9 cellular contexts compared by ENCODE assay signal in genomic region chr7:121385800-121386179, GRCh38. TPM values are rescaled to one million over a fixed set of nuclear protein-coding genes. Genes with fewer than 3 reads are reported as not detected.
DNase-seq lines count a peak whose midpoint lies in the region; ATAC-seq, FAIRE-seq and TF ChIP-seq lines count a peak whose summit lies in the region.
"Had no signal": no experiment of that assay in that cellular context is flagged by ENCODE, and none has a peak within 500 bp of the region (broad histone marks: within the 10 kb centered on the region; RNA-seq: fewer than 3 reads in every experiment).

No MANE protein-coding gene starts in this region.

- H3K4me1 Mint-ChIP-seq in activated B cell treated with CpG ODN at 0.5 μM for 24 hours (peaks cover 96% of the 10 kb centered on the region), chondrocyte (ENCODE audit: low read depth) (peaks cover 56% of the 10 kb centered on the region)

- peaks cover 24% of the 10 kb centered on the region for H3K36me3 Mint-ChIP-seq in activated B cell treated with CpG ODN at 0.5 μM for 24 hours (ENCODE audit: low read depth)
- H3K36me3 Mint-ChIP-seq in chondrocyte (ENCODE audit: low read depth), result no peaks in the 10 kb centered on the region

- peak; percentile 95 for FAIRE-seq in GM19239 (lab: Jason Lieb, UNC)
- FAIRE-seq: bronchial epithelial cell had no signal

- no peak overlapping the region for H3K27ac ChIP-seq in substantia nigra (ENCODE audit: low read depth, low read length, poor library complexity, severe bottlenecking)

- H3K9me3 Mint-ChIP-seq in activated B cell treated with CpG ODN at 0.5 μM for 24 hours (no peaks in the 10 kb centered on the region), chondrocyte (ENCODE audit: low read depth) (no peaks in the 10 kb centered on the region)

- TF ChIP-seq CTCF in activated B cell treated with CpG ODN at 0.5 μM for 24 hours (IDR thresholded peaks at IDR 0.05), result no peak
- TF ChIP-seq CTCF in chondrocyte (IDR thresholded peaks at IDR 0.05), result no peak

- CTCF ChIA-PET in activated B cell treated with CpG ODN at 0.5 μM for 24 hours (lab: Charles Lee), result interaction anchor here (1.1 to 5.5 kb wide), 5 partner anchors 10 to 162 kb away, joined by 3 to 37 read pairs (median 7); partner anchors contain the start of gene FAM3C

- peak overlapping the region; percentile 83 for H3K27ac Mint-ChIP-seq in activated B cell treated with CpG ODN at 0.5 μM for 24 hours
- no peak overlapping the region for H3K27ac Mint-ChIP-seq in chondrocyte (ENCODE audit: unreplicated experiment)

- peak; percentile 39 for DNase-seq in D341Med (ENCODE audit: low spot score)
- DNase-seq in GM19239 (ENCODE audit: insufficient read length, low spot score), result no peak
- DNase-seq in activated B cell treated with CpG ODN at 0.5 μM for 24 hours, result no peak
- DNase-seq in renal cortical epithelial cell (ENCODE audit: low read depth), result peak; percentile 57
- no peak for DNase-seq in substantia nigra (lab: John Stamatoyannopoulos, UW)
- DNase-seq in chondrocyte (ENCODE audit: low spot score), result no peak
- DNase-seq in left lobe of liver (ENCODE audit: low spot score), result no peak

- H3K27me3 Mint-ChIP-seq in activated B cell treated with CpG ODN at 0.5 μM for 24 hours (no peaks in the 10 kb centered on the region), chondrocyte (ENCODE audit: low read depth) (no peaks in the 10 kb centered on the region)

- intact Hi-C loops in activated B cell treated with CpG ODN at 0.5 μM for 24 hours (cut with micrococcal nuclease), result loop anchor here (1.0 kb wide), 3 partner anchors 8 to 13 kb away; partner anchors contain the start of gene FAM3C

- ATAC-seq in HG03175 (IDR thresholded peaks at IDR 0.05; ENCODE audit: unreplicated experiment), result peak; percentile 94
- peak; percentile 86 for ATAC-seq in activated B cell treated with CpG ODN at 0.5 μM for 24 hours (ENCODE audit: low read depth)
- ATAC-seq in left lobe of liver, result no peak

- peak overlapping the region; percentile 54 for H3K4me3 Mint-ChIP-seq in activated B cell treated with CpG ODN at 0.5 μM for 24 hours
- no peak overlapping the region for H3K4me3 Mint-ChIP-seq in chondrocyte (ENCODE audit: unreplicated experiment)

- POLR2A ChIA-PET in activated B cell treated with CpG ODN at 0.5 μM for 24 hours (lab: Charles Lee), result interaction anchor here (1.3 to 9.5 kb wide), 5 partner anchors 9 to 19 kb away, joined by 4 to 116 read pairs (median 5); partner anchors contain the start of gene FAM3C

RNA-seq across cellular contexts. Expression of gene FAM3C, which starts 10.3 kb away (rescaled TPM):
- total RNA-seq in activated B cell treated with CpG ODN at 0.5 μM for 24 hours (54.8 and 59.3 TPM in 2 replicates), renal cortical epithelial cell (92.6 and 203 TPM in 2 replicates), chondrocyte (36.7 to 52.9 TPM (median 38.6 TPM) in 3 replicates), left lobe of liver (18.3 TPM)

RNA-seq across cellular contexts. Expression of gene WNT16, which starts 57.0 kb away (rescaled TPM):
- total RNA-seq in activated B cell treated with CpG ODN at 0.5 μM for 24 hours (4.9 and 6.7 TPM in 2 replicates), renal cortical epithelial cell (0.30 TPM in 1 of 2 replicates, not detected in the other), chondrocyte (not detected in 3 replicates), left lobe of liver (not detected)
- total RNA-seq: bronchial epithelial cell had no signal

Comparison
In these comparisons a context has a peak if more than half of its experiments do, and no peak if none do; other contexts are left out.
1. DNase-seq: peak in D341Med (single experiment) and renal cortical epithelial cell (single experiment); none in GM19239 (single experiment), activated B cell treated with CpG ODN at 0.5 μM for 24 hours (single experiment), substantia nigra (0 of 49), chondrocyte (single experiment) and left lobe of liver (single experiment).